ENCODE assay signal across 8 cellular contexts in the genomic region with DNA sequence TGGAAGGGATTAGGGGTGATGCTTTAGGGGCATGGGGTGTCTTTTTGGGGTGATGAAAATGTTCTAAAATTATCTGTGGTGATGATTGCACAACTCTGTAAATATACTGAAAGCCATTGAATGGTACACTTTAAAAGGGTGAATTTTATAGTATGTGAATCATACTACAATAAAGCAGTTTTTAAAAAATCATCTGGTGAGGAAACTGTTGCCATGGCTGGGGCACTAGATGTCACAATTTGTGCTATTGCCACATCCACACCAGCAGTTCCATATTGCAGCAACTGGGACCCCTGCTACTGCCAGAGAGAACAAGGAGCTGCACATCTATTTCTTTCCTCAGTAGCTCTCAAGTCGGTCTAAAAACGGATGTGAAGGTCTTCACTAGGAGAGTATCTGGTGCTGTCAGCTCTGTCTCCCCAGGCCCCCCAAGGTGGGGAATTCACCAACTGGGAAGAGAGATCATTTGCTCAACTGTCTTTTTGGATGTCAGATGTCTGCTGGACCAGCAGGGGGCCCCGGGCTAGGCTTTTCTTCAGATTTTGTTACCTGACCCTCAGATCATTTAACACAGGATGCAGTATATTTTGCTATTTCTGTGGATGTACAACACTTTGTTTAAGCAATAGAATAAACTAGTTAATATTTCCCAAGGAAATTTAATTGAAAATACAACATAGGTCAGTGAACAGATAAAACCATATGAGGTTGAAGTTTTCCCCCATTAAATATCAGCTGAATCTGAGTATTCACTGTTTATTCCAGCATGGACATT. TPM values are rescaled to one million over a fixed set of nuclear protein-coding genes. Genes with fewer than 3 reads are reported as not detected.
DNase-seq lines count a peak whose midpoint lies in the region; ATAC-seq and TF ChIP-seq lines count a peak whose summit lies in the region.

No MANE protein-coding gene starts in this region.

- no peak for ATAC-seq in CD4-positive, alpha-beta T cell (ENCODE audit: poor library complexity)
- ATAC-seq in HG02981 (IDR thresholded peaks at IDR 0.05; ENCODE audit: unreplicated experiment) (no peak), GM21423 (IDR thresholded peaks at IDR 0.05; ENCODE audit: unreplicated experiment) (no peak)

- H3K9me3 Mint-ChIP-seq in CD4-positive, alpha-beta T cell = no peaks in the 10 kb centered on the region

- intact Hi-C loops in CD4-positive, alpha-beta T cell (cut with DNase I, micrococcal nuclease) = loop anchor here (1.0 to 5.0 kb wide), 4 partner anchors 156 to 605 kb away; no protein-coding TSS in a partner anchor

- H3K36me3 Mint-ChIP-seq in CD4-positive, alpha-beta T cell (ENCODE audit: low read depth) = no peaks in the 10 kb centered on the region

- H3K9me3 ChIP-seq in CD4-positive, alpha-beta T cell (ENCODE audit: control insufficient read depth, low read length) = no peaks in the 10 kb centered on the region

- H3K4me3 Mint-ChIP-seq in CD4-positive, alpha-beta T cell = no peak overlapping the region

- peak; percentile 63 for TF ChIP-seq CTCF in CD4-positive, alpha-beta T cell (IDR thresholded peaks at IDR 0.05)

- CTCF ChIA-PET in CD4-positive, alpha-beta T cell (lab: Charles Lee) = interaction anchor here (1.5 kb wide), 1 partner anchor 155 kb away, joined by 4 read pairs; no protein-coding TSS in a partner anchor

- no peak overlapping the region for H3K27ac Mint-ChIP-seq in CD4-positive, alpha-beta T cell

- POLR2A ChIA-PET in CD4-positive, alpha-beta T cell (lab: Charles Lee) = interaction anchor here (0.6 kb wide), 1 partner anchor 278 kb away, joined by 3 read pairs; no protein-coding TSS in a partner anchor

- H3K27me3 Mint-ChIP-seq in CD4-positive, alpha-beta T cell = no peaks in the 10 kb centered on the region

- no peaks in the 10 kb centered on the region for H3K27me3 ChIP-seq in CD4-positive, alpha-beta T cell (ENCODE audit: control insufficient read depth, insufficient read depth, low read length)

- peak in 8 of 10 experiments; percentile 7 to 37 (median 18) for DNase-seq in CD4-positive, alpha-beta T cell
- DNase-seq in HS-5 (ENCODE audit: low read depth) (peak; percentile 15), UCSD-AML1 (lab: John Stamatoyannopoulos, UW; ENCODE audit: unreplicated experiment) (peak; percentile 15), fibroblast of peridontal ligament (ENCODE audit: extremely low read depth) (peak; percentile 57), cortex of kidney (lab: John Stamatoyannopoulos, UW) (no peak)
- peak; percentile 13 for DNase-seq in stimulated activated CD8-positive, alpha-beta memory T cell treated with anti-CD3 and anti-CD28 coated beads, Interleukin-4, amount 100 ng/mL, for 24 hours (ENCODE audit: low read depth)

- peaks cover 13% of the 10 kb centered on the region for H3K4me1 Mint-ChIP-seq in CD4-positive, alpha-beta T cell (ENCODE audit: low read depth)

- H3K27ac ChIP-seq in CD4-positive, alpha-beta T cell (ENCODE audit: low read depth, low read length) = no peak overlapping the region

RNA-seq across cellular contexts. Expression of a gene that starts 13.2 kb away (rescaled TPM):
- total RNA-seq in CD4-positive, alpha-beta T cell = under 1 TPM; 0.20 to 0.22 TPM
